Comparison of ENCODE assay signal across 35 cellular contexts in genomic region chr1:48657413-48657812, GRCh38.
"Had no signal": no experiment of that assay in that cellular context is flagged by ENCODE, and none has a peak within 500 bp of the region (broad histone marks: within the 10 kb centered on the region; RNA-seq: fewer than 3 reads in every experiment).

No MANE protein-coding gene starts in this region.

- H3K9me3 ChIP-seq: adrenal gland, body of pancreas, esophagus muscularis mucosa, gastrocnemius medialis had no signal

- H3K27ac Mint-ChIP-seq: activated B cell treated with CpG ODN at 0.5 μM for 24 hours; activated CD8-positive, alpha-beta T cell treated with anti-CD3 and anti-CD28 coated beads for 36 hours; activated naive CD4-positive, alpha-beta T cell treated with anti-CD3 and anti-CD28 coated beads, Interleukin-2, amount 50 U/mL, for 24 hours; activated naive CD8-positive, alpha-beta T cell treated with anti-CD3 and anti-CD28 coated beads for 36 hours; activated naive CD8-positive, alpha-beta T cell treated with anti-CD3 and anti-CD28 coated beads, Interleukin-2, amount 50 U/mL, for 24 hours; activated T-helper 17 cell treated with anti-CD3 and anti-CD28 coated beads, Interleukin-2, amount 50 U/mL, for 72 hours; effector memory CD8-positive, alpha-beta T cell; T-helper 17 cell; T-helper 2 cell treated with Interferon-gamma antibody and Interleukin-4, amounts not matched to agents 5 μg/mL and 100 μg/mL, for 36 hours had no signal

- H3K4me1 Mint-ChIP-seq: activated naive CD4-positive, alpha-beta T cell treated with anti-CD3 and anti-CD28 coated beads, Interleukin-2, amount 50 U/mL, for 24 hours; activated naive CD8-positive, alpha-beta T cell treated with anti-CD3 and anti-CD28 coated beads for 36 hours; activated naive CD8-positive, alpha-beta T cell treated with anti-CD3 and anti-CD28 coated beads, Interleukin-2, amount 50 U/mL, for 24 hours; activated T-helper 17 cell treated with anti-CD3 and anti-CD28 coated beads, Interleukin-2, amount 50 U/mL, for 72 hours; T-helper 17 cell had no signal

- H3K4me3 Mint-ChIP-seq: activated B cell treated with CpG ODN at 0.5 μM for 24 hours; activated CD8-positive, alpha-beta T cell treated with anti-CD3 and anti-CD28 coated beads for 36 hours; activated naive CD4-positive, alpha-beta T cell treated with anti-CD3 and anti-CD28 coated beads, Interleukin-2, amount 50 U/mL, for 24 hours; activated naive CD8-positive, alpha-beta T cell treated with anti-CD3 and anti-CD28 coated beads for 36 hours; activated naive CD8-positive, alpha-beta T cell treated with anti-CD3 and anti-CD28 coated beads, Interleukin-2, amount 50 U/mL, for 24 hours; activated T-cell treated with anti-CD3 and anti-CD28 coated beads, Interleukin-2, amount 50 U/mL, for 4 hours; activated T-helper 17 cell treated with anti-CD3 and anti-CD28 coated beads, Interleukin-2, amount 50 U/mL, for 72 hours; effector memory CD8-positive, alpha-beta T cell; T-helper 17 cell; T-helper 2 cell treated with Interferon-gamma antibody and Interleukin-4, amounts not matched to agents 5 μg/mL and 100 μg/mL, for 36 hours had no signal

- H3K36me3 Mint-ChIP-seq: activated naive CD4-positive, alpha-beta T cell treated with anti-CD3 and anti-CD28 coated beads, Interleukin-2, amount 50 U/mL, for 24 hours; activated naive CD8-positive, alpha-beta T cell treated with anti-CD3 and anti-CD28 coated beads for 36 hours had no signal

- FAIRE-seq: colon had no signal

- H3K27me3 ChIP-seq: adrenal gland, body of pancreas, esophagus muscularis mucosa, foreskin keratinocyte, gastrocnemius medialis had no signal

- H3K27ac ChIP-seq: adrenal gland, body of pancreas, esophagus muscularis mucosa, foreskin keratinocyte, gastrocnemius medialis, WERI-Rb-1 had no signal

- H3K4me1 ChIP-seq: adrenal gland, body of pancreas, esophagus muscularis mucosa, foreskin keratinocyte had no signal

- H3K4me3 ChIP-seq: adrenal gland, body of pancreas, esophagus muscularis mucosa, gastrocnemius medialis had no signal

- H3K36me3 ChIP-seq: adrenal gland, esophagus muscularis mucosa, gastrocnemius medialis, WERI-Rb-1 had no signal

- H3K9me3 Mint-ChIP-seq: activated B cell treated with CpG ODN at 0.5 μM for 24 hours; activated CD8-positive, alpha-beta T cell treated with anti-CD3 and anti-CD28 coated beads for 36 hours; activated naive CD4-positive, alpha-beta T cell treated with anti-CD3 and anti-CD28 coated beads, Interleukin-2, amount 50 U/mL, for 24 hours; activated naive CD8-positive, alpha-beta T cell treated with anti-CD3 and anti-CD28 coated beads for 36 hours; activated naive CD8-positive, alpha-beta T cell treated with anti-CD3 and anti-CD28 coated beads, Interleukin-2, amount 50 U/mL, for 24 hours; activated T-cell treated with anti-CD3 and anti-CD28 coated beads, Interleukin-2, amount 50 U/mL, for 4 hours; activated T-helper 17 cell treated with anti-CD3 and anti-CD28 coated beads, Interleukin-2, amount 50 U/mL, for 72 hours; effector memory CD8-positive, alpha-beta T cell; T-helper 2 cell treated with Interferon-gamma antibody and Interleukin-4, amounts not matched to agents 5 μg/mL and 100 μg/mL, for 36 hours had no signal

- H3K27me3 Mint-ChIP-seq: activated CD8-positive, alpha-beta T cell treated with anti-CD3 and anti-CD28 coated beads for 36 hours had no signal

- DNase-seq: activated B cell treated with CpG ODN at 0.5 μM for 24 hours; activated CD4-positive, alpha-beta T cell treated with anti-CD3 and anti-CD28 coated beads for 48 hours; activated CD4-positive, alpha-beta T cell treated with anti-CD3 and anti-CD28 coated beads, Interleukin-2, amount 50 U/mL, for 1 hour; activated CD4-positive, alpha-beta T cell treated with anti-CD3 and anti-CD28 coated beads, Interleukin-2, amount 50 U/mL, for 48 hours; activated CD8-positive, alpha-beta memory T cell treated with anti-CD3 and anti-CD28 coated beads for 24 hours; activated CD8-positive, alpha-beta T cell treated with anti-CD3 and anti-CD28 coated beads for 36 hours; activated effector memory CD4-positive, alpha-beta T cell treated with Interleukin-2 at 50 U/mL for 16 hours; activated gamma-delta T cell treated with Interleukin-2 at 50 U/mL for 16 hours; activated naive CD4-positive, alpha-beta T cell treated with Interleukin-2 at 50 U/mL for 16 hours; activated naive CD8-positive, alpha-beta T cell treated with anti-CD3 and anti-CD28 coated beads for 36 hours; activated naive CD8-positive, alpha-beta T cell treated with anti-CD3 and anti-CD28 coated beads, Interleukin-2, amount 50 U/mL, for 24 hours; activated T-cell treated with anti-CD3 and anti-CD28 coated beads, Interleukin-2, amount 50 U/mL, for 4 hours; adrenal gland; amygdala; aorta; body of pancreas; caudate nucleus; cortex of kidney; dermis blood vessel endothelial cell; effector CD4-positive, alpha-beta T cell; effector memory CD8-positive, alpha-beta T cell; erythroblast; foreskin keratinocyte; gastrocnemius medialis; glutamatergic neuron; T-helper 1 cell; T-helper 17 cell; T1000; WERI-Rb-1 had no signal

- ATAC-seq: activated CD4-positive, CD25-positive, alpha-beta regulatory T cell treated with anti-CD3 and anti-CD28 coated beads, Interleukin-2, amount 50 U/mL, for 24 hours; activated CD8-positive, alpha-beta T cell treated with anti-CD3 and anti-CD28 coated beads for 36 hours; activated naive CD8-positive, alpha-beta T cell treated with anti-CD3 and anti-CD28 coated beads, Interleukin-2, amount 50 U/mL, for 24 hours; activated T-cell treated with anti-CD3 and anti-CD28 coated beads, Interleukin-2, amount 50 U/mL, for 4 hours; activated T-helper 17 cell treated with anti-CD3 and anti-CD28 coated beads, Interleukin-2, amount 50 U/mL, for 72 hours; body of pancreas; effector memory CD8-positive, alpha-beta T cell; foreskin keratinocyte; gastrocnemius medialis; T-helper 17 cell had no signal
